ENCODE assay signal across 1 cellular context in the genomic region with DNA sequence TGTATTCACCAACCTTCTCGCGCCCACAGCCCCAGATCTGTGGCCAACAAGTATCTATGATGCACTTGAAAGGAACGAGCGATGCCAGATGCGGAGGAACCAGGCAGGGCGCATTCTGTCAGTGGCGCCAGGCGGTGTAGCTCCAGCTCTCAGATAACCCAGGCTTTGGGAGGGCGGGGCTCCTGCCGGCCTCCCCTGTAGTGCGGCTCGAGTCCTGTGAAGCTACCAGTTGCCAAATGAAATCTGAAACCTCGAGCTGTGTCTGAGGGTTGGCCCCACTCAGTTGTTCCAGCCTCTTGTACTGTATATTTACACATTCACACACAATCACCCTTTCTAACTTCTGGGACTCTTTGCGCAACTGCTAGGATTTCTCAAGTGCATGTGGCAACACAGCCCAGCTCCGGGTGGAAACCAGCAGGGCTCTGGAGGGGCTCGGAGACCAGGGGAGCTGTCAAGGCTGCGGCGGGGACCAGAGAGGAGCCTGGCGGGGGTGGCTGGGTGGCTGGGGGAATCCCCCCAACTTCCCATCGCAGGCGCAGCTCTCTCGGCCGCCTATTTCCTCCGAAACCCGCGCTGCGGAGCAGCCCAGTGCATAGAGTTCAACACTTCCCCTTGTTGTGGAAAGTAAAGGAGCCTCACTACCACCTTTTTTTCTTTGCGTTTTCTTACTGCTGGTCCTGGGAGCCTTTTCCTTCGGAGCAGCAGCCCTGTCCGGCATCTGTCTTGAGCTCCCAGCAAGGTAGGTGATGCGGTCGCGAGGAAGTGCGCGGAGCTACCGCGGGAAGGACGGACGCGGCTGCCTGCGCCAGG.
TF ChIP-seq lines count a peak whose summit lies in the region.

ARHGAP24 (plus strand) TSS at position 333 of the 813 bp plus-strand sequence.

TF ChIP-seq in K562, 482 proteins besides CTCF, POLR2A, EP300 and RAD21 (continued from another document and continues in another):
- TF ChIP-seq HDAC8 (tag; IDR thresholded peaks at IDR 0.05) (no peak), GABPA (tag; conservative IDR thresholded peaks at IDR 0.05; ENCODE audit: low read depth) (peak; percentile 23; the same call in 1 of the 2 replicates), ETS1 (conservative IDR thresholded peaks at IDR 0.05; ENCODE audit: control insufficient read depth, low read depth, low read length) (no peak), CEBPG (CRISPR knock-in tag; IDR thresholded peaks at IDR 0.05) (no peak), CEBPG (tag; conservative IDR thresholded peaks at IDR 0.05 in 1 of 2, IDR thresholded peaks at IDR 0.05 in 1 of 2) (peak; percentile 88 to 92), TAL1 (IDR thresholded peaks at IDR 0.05) (no peak), CSDE1 (IDR thresholded peaks at IDR 0.05) (no peak), MCM7 (IDR thresholded peaks at IDR 0.05) (no peak), TFAP4 (CRISPR knock-in tag; IDR thresholded peaks at IDR 0.05; ENCODE audit: borderline replicate concordance) (no peak), DACH1 (IDR thresholded peaks at IDR 0.05; ENCODE audit: partially characterized antibody) (no peak), ZNF184 (CRISPR knock-in tag; IDR thresholded peaks at IDR 0.05) (no peak), ZFP1 (CRISPR knock-in tag; IDR thresholded peaks at IDR 0.05) (no peak), PHF21A (IDR thresholded peaks at IDR 0.05; ENCODE audit: borderline replicate concordance, low read depth) (no peak), ESRRB (CRISPR knock-in tag; IDR thresholded peaks at IDR 0.05; ENCODE audit: borderline replicate concordance) (no peak), STAT5A (IDR thresholded peaks at IDR 0.05; ENCODE audit: borderline replicate concordance, low read length) (no peak), ZFPM2 (CRISPR knock-in tag; IDR thresholded peaks at IDR 0.05) (no peak), CGGBP1 (CRISPR knock-in tag; IDR thresholded peaks at IDR 0.05) (no peak), PTRF (tag; IDR thresholded peaks at IDR 0.05) (no peak), VEZF1 (CRISPR knock-in tag; IDR thresholded peaks at IDR 0.05) (peak; percentile 18; the same call in 1 of the 2 replicates), MAZ (CRISPR knock-in tag; conservative IDR thresholded peaks at IDR 0.05 in 1 of 2, IDR thresholded peaks at IDR 0.05 in 1 of 2) (peak in 1 of 2 experiments; percentile 56; a peak in 2 of 4 replicates), BRF2 (IDR thresholded peaks at IDR 0.05; ENCODE audit: borderline replicate concordance, insufficient read depth, insufficient read length) (no peak), ZNF699 (CRISPR knock-in tag; IDR thresholded peaks at IDR 0.05; ENCODE audit: insufficient replicate concordance) (no peak), CEBPB (tag; IDR thresholded peaks at IDR 0.05) (peak; percentile 97), EWSR1 (IDR thresholded peaks at IDR 0.05; ENCODE audit: borderline replicate concordance, low read depth, partially characterized antibody) (no peak), OTX1 (CRISPR knock-in tag; IDR thresholded peaks at IDR 0.05) (no peak), NRF1 (conservative IDR thresholded peaks at IDR 0.05 in 1 of 2, IDR thresholded peaks at IDR 0.05 in 1 of 2) (peak; percentile 70 to 76), ATF1 (CRISPR knock-in tag; IDR thresholded peaks at IDR 0.05) (no peak), ATF1 (tag; IDR thresholded peaks at IDR 0.05) (no peak), UBTF (IDR thresholded peaks at IDR 0.05; ENCODE audit: borderline replicate concordance in 1 of 2, low read depth in 2 of 2, low read length in 2 of 2) (0 out of 4 replicates have a peak, but pooled peaks of 1 of the 2 experiments have one; percentile 35), IRF9 (tag; IDR thresholded peaks at IDR 0.05) (peak; percentile 57; the same call in 1 of the 2 replicates), ZBTB17 (CRISPR knock-in tag; IDR thresholded peaks at IDR 0.05) (no peak), FOS (IDR thresholded peaks at IDR 0.05; ENCODE audit: extremely low read depth, insufficient read length) (no peak), ZNF668 (CRISPR knock-in tag; IDR thresholded peaks at IDR 0.05) (no peak), PPARD (CRISPR knock-in tag; IDR thresholded peaks at IDR 0.05) (no peak), RERE (CRISPR knock-in tag; IDR thresholded peaks at IDR 0.05; ENCODE audit: borderline replicate concordance) (no peak), ZNF277 (CRISPR knock-in tag; IDR thresholded peaks at IDR 0.05; ENCODE audit: borderline replicate concordance) (no peak)
- TF ChIP-seq, protein P1, sequence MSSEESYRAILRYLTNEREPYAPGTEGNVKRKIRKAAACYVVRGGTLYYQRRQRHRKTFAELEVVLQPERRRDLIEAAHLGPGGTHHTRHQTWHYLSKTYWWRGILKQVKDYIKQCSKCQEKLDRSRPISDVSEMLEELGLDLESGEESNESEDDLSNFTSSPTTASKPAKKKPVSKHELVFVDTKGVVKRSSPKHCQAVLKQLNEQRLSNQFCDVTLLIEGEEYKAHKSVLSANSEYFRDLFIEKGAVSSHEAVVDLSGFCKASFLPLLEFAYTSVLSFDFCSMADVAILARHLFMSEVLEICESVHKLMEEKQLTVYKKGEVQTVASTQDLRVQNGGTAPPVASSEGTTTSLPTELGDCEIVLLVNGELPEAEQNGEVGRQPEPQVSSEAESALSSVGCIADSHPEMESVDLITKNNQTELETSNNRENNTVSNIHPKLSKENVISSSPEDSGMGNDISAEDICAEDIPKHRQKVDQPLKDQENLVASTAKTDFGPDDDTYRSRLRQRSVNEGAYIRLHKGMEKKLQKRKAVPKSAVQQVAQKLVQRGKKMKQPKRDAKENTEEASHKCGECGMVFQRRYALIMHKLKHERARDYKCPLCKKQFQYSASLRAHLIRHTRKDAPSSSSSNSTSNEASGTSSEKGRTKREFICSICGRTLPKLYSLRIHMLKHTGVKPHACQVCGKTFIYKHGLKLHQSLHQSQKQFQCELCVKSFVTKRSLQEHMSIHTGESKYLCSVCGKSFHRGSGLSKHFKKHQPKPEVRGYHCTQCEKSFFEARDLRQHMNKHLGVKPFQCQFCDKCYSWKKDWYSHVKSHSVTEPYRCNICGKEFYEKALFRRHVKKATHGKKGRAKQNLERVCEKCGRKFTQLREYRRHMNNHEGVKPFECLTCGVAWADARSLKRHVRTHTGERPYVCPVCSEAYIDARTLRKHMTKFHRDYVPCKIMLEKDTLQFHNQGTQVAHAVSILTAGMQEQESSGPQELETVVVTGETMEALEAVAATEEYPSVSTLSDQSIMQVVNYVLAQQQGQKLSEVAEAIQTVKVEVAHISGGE (CRISPR knock-in tag; IDR thresholded peaks at IDR 0.05): peak in 1 of 3 experiments; percentile 82; a peak in 2 of 6 replicates
